Comparison of ENCODE assay signal across 14 cellular contexts in the genomic region with DNA sequence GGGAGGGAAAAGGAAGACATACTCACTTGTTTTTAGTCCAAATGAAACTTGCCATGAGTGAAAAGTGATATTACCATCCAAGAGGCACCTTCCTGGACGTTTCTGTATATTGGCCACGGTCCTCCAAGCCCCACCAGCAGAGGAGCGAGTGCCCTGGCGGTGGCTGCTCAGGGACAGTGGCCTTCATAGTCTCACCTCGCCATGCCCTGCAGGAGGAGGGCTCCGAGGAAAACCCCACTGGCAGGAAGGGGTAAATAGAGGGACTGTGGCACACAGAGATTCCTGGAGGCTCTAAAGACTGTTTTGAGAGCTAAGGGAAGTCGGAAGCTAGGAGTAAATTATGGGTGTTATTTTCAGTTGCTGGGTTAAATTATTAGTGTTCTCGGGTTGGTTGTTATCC.
"Had no signal": no experiment of that assay in that cellular context is flagged by ENCODE, and none has a peak within 500 bp of the region (broad histone marks: within the 10 kb centered on the region; RNA-seq: fewer than 3 reads in every experiment).

No MANE protein-coding gene starts in this region.

- H3K4me3 Mint-ChIP-seq: naive thymus-derived CD8-positive, alpha-beta T cell; type B pancreatic cell had no signal

- H3K27me3 Mint-ChIP-seq: naive thymus-derived CD8-positive, alpha-beta T cell had no signal

- H3K27ac ChIP-seq: colonic mucosa, heart left ventricle, neutrophil, ovary, suprapubic skin, thyroid gland had no signal

- H3K4me3 ChIP-seq: colonic mucosa, heart left ventricle, ovary, suprapubic skin, thyroid gland had no signal

- H3K9me3 ChIP-seq: colonic mucosa, heart left ventricle, neutrophil, ovary, suprapubic skin, thyroid gland had no signal

- H3K36me3 Mint-ChIP-seq: naive thymus-derived CD8-positive, alpha-beta T cell; type B pancreatic cell had no signal

- H3K9me3 Mint-ChIP-seq: naive thymus-derived CD8-positive, alpha-beta T cell; type B pancreatic cell had no signal

- ATAC-seq: heart left ventricle; naive thymus-derived CD8-positive, alpha-beta T cell; right cardiac atrium had no signal

- H3K27me3 ChIP-seq: colonic mucosa, neutrophil, ovary, suprapubic skin, thyroid gland had no signal

- DNase-seq: colonic mucosa; dermis blood vessel endothelial cell; heart left ventricle; hippocampal formation; mammary epithelial cell; naive thymus-derived CD8-positive, alpha-beta T cell; ovary; right cardiac atrium; stimulated activated naive CD4-positive, alpha-beta T cell treated with Interleukin-2 at 50 U/mL for 16 hours; thyroid gland had no signal

- H3K36me3 ChIP-seq: colonic mucosa, heart left ventricle, neutrophil, ovary, suprapubic skin, thyroid gland had no signal

- H3K4me1 ChIP-seq: colonic mucosa, heart left ventricle, suprapubic skin, thyroid gland had no signal

- H3K27ac Mint-ChIP-seq: progenitor cell of endocrine pancreas, type B pancreatic cell had no signal
